17 cellular contexts compared by ENCODE assay signal in the genomic region with DNA sequence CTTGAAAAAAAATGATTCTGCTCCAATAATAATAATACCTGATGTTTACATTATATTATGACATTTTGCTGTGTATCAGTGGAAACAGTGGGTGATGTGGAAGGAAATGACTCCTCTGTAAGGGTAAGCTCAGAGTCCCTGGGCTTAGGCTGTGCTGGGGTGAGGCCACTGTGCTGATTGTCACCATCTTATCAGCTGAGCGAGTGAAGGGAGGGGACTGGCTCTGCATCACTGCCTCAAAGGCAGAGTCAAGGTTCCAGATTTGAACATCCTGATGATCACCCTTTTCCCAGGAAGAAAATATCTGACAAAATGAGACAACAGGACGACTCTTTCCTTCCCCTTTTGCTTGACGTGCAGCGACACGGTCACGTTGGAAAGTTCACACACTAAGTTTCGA. TPM values are rescaled to one million over a fixed set of nuclear protein-coding genes. Genes with fewer than 3 reads are reported as not detected.
DNase-seq lines count a peak whose midpoint lies in the region; ATAC-seq and TF ChIP-seq lines count a peak whose summit lies in the region.
"Had no signal": no experiment of that assay in that cellular context is flagged by ENCODE, and none has a peak within 500 bp of the region (broad histone marks: within the 10 kb centered on the region; RNA-seq: fewer than 3 reads in every experiment).

No MANE protein-coding gene starts in this region.

- no peak overlapping the region for H3K4me3 ChIP-seq in osteoblast (ENCODE audit: insufficient read depth, low read length)
- H3K4me3 ChIP-seq: A549 had no signal

- no peaks in the 10 kb centered on the region for H3K79me2 ChIP-seq in osteoblast (ENCODE audit: insufficient read depth, low read length)

- no peak overlapping the region for H3K4me2 ChIP-seq in osteoblast (ENCODE audit: insufficient read depth, low read length)
- H3K4me2 ChIP-seq: A549 had no signal

- H3K27ac ChIP-seq in osteoblast (ENCODE audit: low read depth, low read length) = no peak overlapping the region
- H3K27ac ChIP-seq: A549, C4-2B had no signal

- intact Hi-C loops in cardiac septum (cut with DNase I) = loop anchor here (10.0 kb wide), 1 partner anchor 394 kb away; no protein-coding TSS in a partner anchor
- intact Hi-C loops in Right ventricle myocardium superior (cut with DNase I) = no loop called here

- H4K20me1 ChIP-seq in osteoblast (ENCODE audit: insufficient read depth, low read length) = no peaks in the 10 kb centered on the region

- H3K36me3 ChIP-seq in osteoblast (ENCODE audit: insufficient read depth, low read length) = no peaks in the 10 kb centered on the region
- H3K36me3 ChIP-seq: BE2C had no signal

- H3K27me3 ChIP-seq in osteoblast (ENCODE audit: insufficient read depth, low read length) = peaks cover under 1% of the 10 kb centered on the region
- H3K27me3 ChIP-seq: BE2C had no signal

- TF ChIP-seq CTCF in osteoblast (IDR thresholded peaks at IDR 0.05; ENCODE audit: extremely low read depth, low read depth, low read length) = no peak

- H3K9me3 ChIP-seq in osteoblast (ENCODE audit: low read depth, low read length) = no peaks in the 10 kb centered on the region
- H3K9me3 ChIP-seq: A549, BE2C had no signal

- no peak overlapping the region for H2AFZ ChIP-seq in osteoblast (ENCODE audit: low read length)

- DNase-seq in cardiac septum (ENCODE audit: low spot score) (peak; percentile 50), Right ventricle myocardium superior (no peak), left lobe of liver (ENCODE audit: low spot score) (no peak), osteoblast (ENCODE audit: insufficient read length, low spot score, missing footprints) (peak; percentile 19), SHP77 treated with DMSO at 0.1 percent for 48 hours (lab: John Stamatoyannopoulos, UW) (no peak)
- DNase-seq: BE2C; CD4-positive, alpha-beta memory T cell; DMS153; DMS79 treated with DMSO at 0.1 percent for 48 hours; GDM1; GOT3; H9 had no signal

- no peak for ATAC-seq in Right ventricle myocardium superior (ENCODE audit: poor library complexity)
- ATAC-seq in left lobe of liver = peak; percentile 57
- no peak for ATAC-seq in GM21447 (IDR thresholded peaks at IDR 0.05; ENCODE audit: unreplicated experiment)
- no peak for ATAC-seq in HG03039 (IDR thresholded peaks at IDR 0.05; ENCODE audit: unreplicated experiment)
- ATAC-seq: A549 had no signal

- no peaks in the 10 kb centered on the region for H3K4me1 ChIP-seq in osteoblast (ENCODE audit: insufficient read depth, low read length)
- H3K4me1 ChIP-seq: A549, BE2C had no signal

RNA-seq across cellular contexts. Expression of a gene that starts 24.0 kb away (rescaled TPM):
- total RNA-seq in cardiac septum (not detected), Right ventricle myocardium superior (0.24 TPM), left lobe of liver (289 TPM), osteoblast (not detected in 2 replicates)
- total RNA-seq: CD4-positive, alpha-beta memory T cell; H9; HT-29 had no signal

Comparison
In these comparisons a context has a peak if more than half of its experiments do, and no peak if none do; other contexts are left out.
1. DNase-seq: peak in cardiac septum (single experiment) and osteoblast (single experiment); none in Right ventricle myocardium superior (single experiment), left lobe of liver (single experiment) and SHP77 treated with DMSO at 0.1 percent for 48 hours (single experiment).
2. RNA of a gene that starts 24.0 kb away (total RNA-seq): 289 TPM in left lobe of liver (single experiment); 0.24 TPM in Right ventricle myocardium superior (single experiment), not detected in cardiac septum (single experiment) and not detected in osteoblast; every median in the first group is over 100 times any median in the second.